ENCODE assay signal across 8 cellular contexts in genomic region chr10:86389441-86390193, GRCh38. TPM values are rescaled to one million over a fixed set of nuclear protein-coding genes. Genes with fewer than 3 reads are reported as not detected.
DNase-seq lines count a peak whose midpoint lies in the region; ATAC-seq, FAIRE-seq and TF ChIP-seq lines count a peak whose summit lies in the region.

No MANE protein-coding gene starts in this region.

- peak in 1 of 5 donors; percentile 11 for DNase-seq in CD4-positive, alpha-beta memory T cell
- peak; percentile 21 to 55 (median 48) for DNase-seq in K562 (ENCODE audit: extremely low read depth in 1 of 4, low spot score in 3 of 4)
- peak; percentile 84 for DNase-seq in left kidney (ENCODE audit: low read depth, low spot score)
- DNase-seq in upper lobe of right lung, result peak; percentile 75
- DNase-seq in NCI-H146 (lab: John Stamatoyannopoulos, UW), result no peak
- no peak for DNase-seq in GOT3 (lab: John Stamatoyannopoulos, UW)

- TF ChIP-seq POLR2A in K562 (conservative IDR thresholded peaks at IDR 0.05), result no peak

- TF ChIP-seq RAD21 in K562 (CRISPR knock-in tag; conservative IDR thresholded peaks at IDR 0.05 in 1 of 2, IDR thresholded peaks at IDR 0.05 in 1 of 2), result no peak

- H3K9me1 ChIP-seq in K562 (ENCODE audit: control insufficient read depth, insufficient read depth, low read length), result no peaks in the 10 kb centered on the region

- CTCF ChIA-PET in CD4-positive, alpha-beta memory T cell (lab: Charles Lee; ENCODE audit: partially characterized antibody), result interaction anchor here (0.8 to 1.5 kb wide), 3 partner anchors 11 to 1849 kb away, joined by 4 to 5 read pairs (median 4); no protein-coding TSS in a partner anchor
- CTCF ChIA-PET in K562 (lab: Yijun Ruan, JAX; ENCODE audit: low intra/inter-chr PET ratio), result no interaction called here

- TF ChIP-seq EP300 in K562 (IDR thresholded peaks at IDR 0.05; ENCODE audit: low read length), result no peak

- POLR2A ChIA-PET in CD4-positive, alpha-beta memory T cell (lab: Charles Lee; ENCODE audit: partially characterized antibody), result no interaction called here
- POLR2A ChIA-PET in K562 (lab: Yijun Ruan, JAX), result interaction anchor here (0.6 to 1.5 kb wide), 2 partner anchors 11 to 1789 kb away, joined by 3 to 5 read pairs; no protein-coding TSS in a partner anchor

- TF ChIP-seq CTCF in K562 (IDR thresholded peaks at IDR 0.05 in 2 of 3, conservative IDR thresholded peaks at IDR 0.05 in 1 of 3; ENCODE audit: insufficient read depth in 2 of 3, low read depth in 1 of 3, low read length in 3 of 3), result no peak
- TF ChIP-seq CTCF in upper lobe of right lung (IDR thresholded peaks at IDR 0.05), result no peak

- peaks cover 5 to 15% (median 10%) of the 10 kb centered on the region in 4 donors for H3K4me1 Mint-ChIP-seq in CD4-positive, alpha-beta memory T cell

- peaks cover 24 to 25% of the 10 kb centered on the region in 2 donors for H3K27me3 Mint-ChIP-seq in CD4-positive, alpha-beta memory T cell

- H3K27ac ChIP-seq in CD4-positive, alpha-beta memory T cell (ENCODE audit: low read depth, low read length), result no peak overlapping the region
- no peak overlapping the region for H3K27ac ChIP-seq in K562 (ENCODE audit: extremely low read depth, low read depth, low read length)
- no peak overlapping the region for H3K27ac ChIP-seq in upper lobe of right lung

- H3K36me3 Mint-ChIP-seq in CD4-positive, alpha-beta memory T cell, result no peaks in the 10 kb centered on the region

- peaks cover 10% of the 10 kb centered on the region for H3K4me1 ChIP-seq in CD4-positive, alpha-beta memory T cell (ENCODE audit: insufficient read depth, low read length)
- peaks cover 0 to 6% of the 10 kb centered on the region in 2 experiments; a peak in 3 of 5 replicates for H3K4me1 ChIP-seq in K562 (replicated peaks in 1 of 2; ENCODE audit: control insufficient read depth in 2 of 2, insufficient read depth in 2 of 2, low read length in 2 of 2)
- peaks cover 7% of the 10 kb centered on the region for H3K4me1 ChIP-seq in upper lobe of right lung

- no peaks in the 10 kb centered on the region for H3K27me3 ChIP-seq in CD4-positive, alpha-beta memory T cell (ENCODE audit: insufficient read depth, low read length)
- H3K27me3 ChIP-seq in K562 (ENCODE audit: control insufficient read depth in 2 of 2, insufficient read depth in 2 of 2, low read length in 2 of 2) (peaks cover 0 to 6% of the 10 kb centered on the region in 2 experiments; a peak in 1 of 5 replicates), upper lobe of right lung (peaks cover 67% of the 10 kb centered on the region)

- no peaks in the 10 kb centered on the region for H3K9me3 Mint-ChIP-seq in CD4-positive, alpha-beta memory T cell

- H3K4me3 Mint-ChIP-seq in CD4-positive, alpha-beta memory T cell, result peak overlapping the region; percentile 81 to 94 (median 88)

- ATAC-seq in GM19324 (IDR thresholded peaks at IDR 0.05; ENCODE audit: low FRiP score, unreplicated experiment) (peak; percentile 66), HG03342 (IDR thresholded peaks at IDR 0.05; ENCODE audit: unreplicated experiment) (peak; percentile 62), K562 (peak; percentile 89), upper lobe of right lung (peak; percentile 78)

- peak overlapping the region in 1 of 2 donors; percentile 40 for H3K4me3 ChIP-seq in CD4-positive, alpha-beta memory T cell (ENCODE audit: low read length in 2 of 2)
- H3K4me3 ChIP-seq in K562 (no peak overlapping the region), upper lobe of right lung (peak overlapping the region; percentile 31)

- no peaks in the 10 kb centered on the region for H3K79me2 ChIP-seq in K562 (ENCODE audit: control insufficient read depth, insufficient read depth, low read length)

- in situ Hi-C loops in K562 (cut with MboI), result no loop called here

- BruUV-seq in K562 (replicated peaks; lab: Mats Ljungman, UMichigan), result no TSS peak

- intact Hi-C loops in CD4-positive, alpha-beta memory T cell (cut with micrococcal nuclease), result no loop called here
- intact Hi-C loops in K562 (cut with micrococcal nuclease) (no loop called here), upper lobe of right lung (cut with DNase I) (loop anchor here (10.0 kb wide), 1 partner anchor 205 kb away; no protein-coding TSS in a partner anchor)

- H3K36me3 ChIP-seq in CD4-positive, alpha-beta memory T cell (ENCODE audit: insufficient read depth, low read length), result no peaks in the 10 kb centered on the region
- H3K36me3 ChIP-seq in K562 (ENCODE audit: control insufficient read depth, insufficient read depth, low read length) (no peaks in the 10 kb centered on the region), upper lobe of right lung (no peaks in the 10 kb centered on the region)

- H3K27ac Mint-ChIP-seq in CD4-positive, alpha-beta memory T cell, result peak overlapping the region in 5 of 7 donors; percentile 16 to 87 (median 42)

- no peak overlapping the region for H3K9ac ChIP-seq in K562 (ENCODE audit: insufficient read depth in 1 of 2, low read depth in 2 of 2, low read length in 2 of 2)

- WGBS in K562 (ENCODE audit: insufficient coverage, low coverage, missing lambda C conversion rate), result 23% methylated on average over 20 of the region's 53 CpGs

- H4K20me1 ChIP-seq in K562 (replicated peaks; ENCODE audit: control insufficient read depth, insufficient read depth, low read length), result no peaks in the 10 kb centered on the region

- H2AFZ ChIP-seq in K562 (ENCODE audit: low read depth, low read length), result peak overlapping the region; percentile 84

- H3K9me3 ChIP-seq in CD4-positive, alpha-beta memory T cell (ENCODE audit: control insufficient read depth in 1 of 2, low read length in 2 of 2), result no peaks in the 10 kb centered on the region
- H3K9me3 ChIP-seq in K562 (replicated peaks; ENCODE audit: control insufficient read depth, insufficient read depth, low read depth, low read length) (no peaks in the 10 kb centered on the region), upper lobe of right lung (no peaks in the 10 kb centered on the region)

- FAIRE-seq in K562 (lab: Jason Lieb, UNC), result no peak

- no peak overlapping the region for H3K4me2 ChIP-seq in K562 (ENCODE audit: insufficient read depth, low read length)

TF ChIP-seq in K562, 482 proteins besides CTCF, POLR2A, EP300 and RAD21 (continues in another document):
- TF ChIP-seq ZNF764 (CRISPR knock-in tag; IDR thresholded peaks at IDR 0.05; ENCODE audit: low read depth) (no peak), DEAF1 (CRISPR knock-in tag; IDR thresholded peaks at IDR 0.05) (no peak), ZNF586 (CRISPR knock-in tag; conservative IDR thresholded peaks at IDR 0.05) (no peak), SMARCA5 (IDR thresholded peaks at IDR 0.05) (no peak), JUND (IDR thresholded peaks at IDR 0.05; ENCODE audit: borderline replicate concordance, low read depth, low read length) (no peak), JUND (tag; IDR thresholded peaks at IDR 0.05; ENCODE audit: borderline replicate concordance, low read depth, low read length) (no peak), ZNF263 (CRISPR knock-in tag; IDR thresholded peaks at IDR 0.05; ENCODE audit: borderline replicate concordance) (no peak), KLF6 (CRISPR knock-in tag; IDR thresholded peaks at IDR 0.05; ENCODE audit: borderline replicate concordance) (no peak), TFAP4 (CRISPR knock-in tag; IDR thresholded peaks at IDR 0.05; ENCODE audit: borderline replicate concordance) (peak; percentile 24; the same call in 1 of the 2 replicates), KDM2B (CRISPR knock-in tag; IDR thresholded peaks at IDR 0.05) (no peak), CEBPG (CRISPR knock-in tag; IDR thresholded peaks at IDR 0.05) (peak; percentile 80), CEBPG (tag; conservative IDR thresholded peaks at IDR 0.05 in 1 of 2, IDR thresholded peaks at IDR 0.05 in 1 of 2) (no peak)

RNA-seq across cellular contexts. Expression of gene GRID1, which starts 23.0 kb away (rescaled TPM):
- not detected for total RNA-seq in CD4-positive, alpha-beta memory T cell
- not detected for polyA plus RNA-seq in CD4-positive, alpha-beta memory T cell
- total RNA-seq in K562 (2011; cell fraction: chromatin; rRNA removed; ENCODE audit: low replicate concordance), result 0.18 TPM in 1 of 2 replicates, not detected in the other
- 0.13 TPM in 1 of 2 replicates, not detected in the other for total RNA-seq in K562 (2011; cell fraction: nucleolus; rRNA removed)
- 0.15 TPM in 2 replicates for total RNA-seq in K562 (2011; cell fraction: nucleoplasm; rRNA removed)
- total RNA-seq in K562 (2014; rRNA removed) (3.4 and 3.8 TPM in 2 replicates), K562 (2014; rRNA removed; fragmentation: Illumina TruSeq; extraction: Trizol) (0.51 and 0.80 TPM in 2 replicates), K562 (2015; rRNA removed; fragmentation: Illumina TruSeq; extraction: Trizol) (1.8 and 2.5 TPM in 2 replicates), K562 (2021) (7.1 and 7.2 TPM in 2 replicates), upper lobe of right lung (3.0 TPM)
- polyA plus RNA-seq in K562 (2011; rRNA removed) (0.01 TPM in 2 replicates), K562 (2014; fragmentation: Illumina TruSeq; extraction: Trizol) (1.2 and 4.7 TPM in 2 replicates), K562 (2014; fragmentation: Nextera tagmentation; extraction: Ambion mirVana) (under 1 TPM; 0.35 to 0.55 TPM), K562 (2014; rRNA removed) (3.3 and 5.3 TPM in 2 replicates)
- polyA plus RNA-seq in K562 (2011; cell fraction: cytosol; rRNA removed), result not detected in 2 replicates
- polyA plus RNA-seq in K562 (2011; cell fraction: nucleus; rRNA removed), result 0.03 and 0.09 TPM in 2 replicates
- polyA plus RNA-seq in K562 (2012), result 3.8 and 8.2 TPM in 2 replicates
- 0.03 and 0.11 TPM in 2 replicates for polyA minus RNA-seq in K562 (2011; rRNA and poly(A)+ RNA removed)
- polyA minus RNA-seq in K562 (2011; cell fraction: cytosol; rRNA and poly(A)+ RNA removed), result not detected in 2 replicates
- polyA minus RNA-seq in K562 (2011; cell fraction: nucleus; rRNA and poly(A)+ RNA removed), result 0.11 TPM in 1 of 2 replicates, not detected in the other

Comparison
In these comparisons a context has a peak if more than half of its experiments do, and no peak if none do; other contexts are left out.
1. DNase-seq: peak in K562 (4 of 4), left kidney (single experiment) and upper lobe of right lung (single experiment); none in NCI-H146 (single experiment) and GOT3 (single experiment).
2. Peak in every context shown above with its lines, with median percentiles within 50 percentile points of each other: ATAC-seq.